Comparison of ENCODE assay signal across 19 cellular contexts in genomic region chr3:186166491-186167288, GRCh38. TPM values are rescaled to one million over a fixed set of nuclear protein-coding genes. Genes with fewer than 3 reads are reported as not detected.
DNase-seq lines count a peak whose midpoint lies in the region; ATAC-seq, FAIRE-seq and TF ChIP-seq lines count a peak whose summit lies in the region.
"Had no signal": no experiment of that assay in that cellular context is flagged by ENCODE, and none has a peak within 500 bp of the region (broad histone marks: within the 10 kb centered on the region; RNA-seq: fewer than 3 reads in every experiment).

No MANE protein-coding gene starts in this region.

- H3K4me3 Mint-ChIP-seq in endodermal cell = no peak overlapping the region

- FAIRE-seq in K562 (lab: Jason Lieb, UNC) = no peak

- 0% methylated on average over 3 of the region's 3 CpGs for WGBS in K562 (ENCODE audit: insufficient coverage, low coverage, missing lambda C conversion rate)
- 76 to 93% methylated on average over 3 of the region's 3 CpGs for WGBS in endodermal cell (ENCODE audit: insufficient coverage in 1 of 2, insufficient read length in 1 of 2), 2 experiments

- H3K27me3 Mint-ChIP-seq in endodermal cell (ENCODE audit: insufficient read depth) = peaks cover 21% of the 10 kb centered on the region

- in situ Hi-C loops in K562 (cut with MboI) = no loop called here

- TF ChIP-seq POLR2A in K562 (conservative IDR thresholded peaks at IDR 0.05) = no peak

- H3K4me3 ChIP-seq in K562 (no peak overlapping the region), endodermal cell (ENCODE audit: low read length) (no peak overlapping the region), dorsolateral prefrontal cortex (no peak overlapping the region)
- H3K4me3 ChIP-seq: PC-9, SJSA1 had no signal

- no peaks in the 10 kb centered on the region for H3K9me1 ChIP-seq in K562 (ENCODE audit: control insufficient read depth, insufficient read depth, low read length)

- H3K27me3 ChIP-seq in K562 (ENCODE audit: control insufficient read depth in 2 of 2, insufficient read depth in 2 of 2, low read length in 2 of 2) (peaks cover 2 to 6% of the 10 kb centered on the region in 2 experiments; a peak in 3 of 5 replicates), endodermal cell (ENCODE audit: control insufficient read depth, insufficient read depth, low read length, poor library complexity, severe bottlenecking) (peaks cover 23% of the 10 kb centered on the region), dorsolateral prefrontal cortex (no peaks in the 10 kb centered on the region)
- H3K27me3 ChIP-seq: SJSA1 had no signal

- H3K27ac ChIP-seq in K562 (ENCODE audit: extremely low read depth, low read depth, low read length) (no peak overlapping the region), endodermal cell (ENCODE audit: low read depth, low read length) (no peak overlapping the region), dorsolateral prefrontal cortex (peak overlapping the region in 22 of 59 donors; percentile 0 to 78 (median 53))
- H3K27ac ChIP-seq: HL-60, PC-9, SJSA1 had no signal

- H3K4me2 ChIP-seq in K562 (ENCODE audit: insufficient read depth, low read length) = no peak overlapping the region
- H3K4me2 ChIP-seq: PC-9 had no signal

- no peak for TF ChIP-seq EP300 in K562 (IDR thresholded peaks at IDR 0.05; ENCODE audit: low read length)

- H3K9me3 ChIP-seq in K562 (replicated peaks; ENCODE audit: control insufficient read depth, insufficient read depth, low read depth, low read length) (no peaks in the 10 kb centered on the region), endodermal cell (ENCODE audit: control insufficient read depth, low read length) (no peaks in the 10 kb centered on the region)
- H3K9me3 ChIP-seq: SJSA1 had no signal

- no TSS peak for BruUV-seq in K562 (replicated peaks; lab: Mats Ljungman, UMichigan)

- no peaks in the 10 kb centered on the region for H3K9me3 Mint-ChIP-seq in endodermal cell

- no peaks in the 10 kb centered on the region for H3K36me3 Mint-ChIP-seq in endodermal cell (ENCODE audit: low read depth)

- H3K4me1 ChIP-seq in K562 (replicated peaks in 1 of 2; ENCODE audit: control insufficient read depth in 2 of 2, insufficient read depth in 2 of 2, low read length in 2 of 2) (no peaks in the 10 kb centered on the region; a peak in 2 of 5 replicates), endodermal cell (ENCODE audit: control insufficient read depth, insufficient read depth, low read length) (no peaks in the 10 kb centered on the region)
- H3K4me1 ChIP-seq: SJSA1 had no signal

- no peaks in the 10 kb centered on the region for H4K20me1 ChIP-seq in K562 (replicated peaks; ENCODE audit: control insufficient read depth, insufficient read depth, low read length)

- H3K9ac ChIP-seq in K562 (ENCODE audit: insufficient read depth in 1 of 2, low read depth in 2 of 2, low read length in 2 of 2) (no peak overlapping the region), endodermal cell (ENCODE audit: extremely low read depth, low read length, poor library complexity, severe bottlenecking) (no peak overlapping the region)

- TF ChIP-seq RAD21 in K562 (CRISPR knock-in tag; conservative IDR thresholded peaks at IDR 0.05 in 1 of 2, IDR thresholded peaks at IDR 0.05 in 1 of 2) = no peak

- POLR2A ChIA-PET in K562 (lab: Yijun Ruan, JAX) = no interaction called here

- TF ChIP-seq CTCF in K562 (IDR thresholded peaks at IDR 0.05 in 2 of 3, conservative IDR thresholded peaks at IDR 0.05 in 1 of 3; ENCODE audit: insufficient read depth in 2 of 3, low read depth in 1 of 3, low read length in 3 of 3) (no peak), endodermal cell (conservative IDR thresholded peaks at IDR 0.05) (no peak), dorsolateral prefrontal cortex (IDR thresholded peaks at IDR 0.05 in 54 of 56, conservative IDR thresholded peaks at IDR 0.05 in 2 of 56; ENCODE audit: low read depth in 1 of 56, partially characterized antibody in 56 of 56) (no peak)

- intact Hi-C loops in K562 (cut with micrococcal nuclease) (no loop called here), dorsolateral prefrontal cortex (cut with DNase I) (no loop called here)

- no peak overlapping the region for H2AFZ ChIP-seq in K562 (ENCODE audit: low read depth, low read length)
- H2AFZ ChIP-seq: PC-9 had no signal

- no peak overlapping the region for H3K27ac Mint-ChIP-seq in endodermal cell

- peak; percentile 65 for DNase-seq in LHCN-M2 (ENCODE audit: low read depth)
- no peak for DNase-seq in K562 (ENCODE audit: extremely low read depth in 1 of 4, low spot score in 3 of 4)
- peak; percentile 75 for DNase-seq in myocyte (ENCODE audit: low read depth)
- no peak for DNase-seq in endodermal cell
- no peak for DNase-seq in NCI-H1048 (lab: John Stamatoyannopoulos, UW)
- DNase-seq in dorsolateral prefrontal cortex = no peak
- DNase-seq: Calu3; DND-41; GOT3; HCEC 1CT; Kasumi-1; NCI-H446; NCI-H82; NK-92 treated with Interleukin-12 subunit alpha and Interleukin-12 subunit beta, amount 100 ng/mL, for 24 hours; PC-9 had no signal

- no peaks in the 10 kb centered on the region for H3K36me3 ChIP-seq in K562 (ENCODE audit: control insufficient read depth, insufficient read depth, low read length)
- H3K36me3 ChIP-seq in endodermal cell (ENCODE audit: control insufficient read depth, insufficient read depth, low read length) = no peaks in the 10 kb centered on the region
- H3K36me3 ChIP-seq: SJSA1 had no signal

- no peaks in the 10 kb centered on the region for H3K4me1 Mint-ChIP-seq in endodermal cell

- no peaks in the 10 kb centered on the region for H3K79me2 ChIP-seq in K562 (ENCODE audit: control insufficient read depth, insufficient read depth, low read length)

- CTCF ChIA-PET in K562 (lab: Yijun Ruan, JAX; ENCODE audit: low intra/inter-chr PET ratio) = no interaction called here

- no peak; the same call in 2 of the 3 replicates for ATAC-seq in K562
- no peak for ATAC-seq in GM19023 (IDR thresholded peaks at IDR 0.05; ENCODE audit: unreplicated experiment)
- ATAC-seq: Right ventricle myocardium inferior had no signal

TF ChIP-seq in K562, 482 proteins besides CTCF, POLR2A, EP300 and RAD21 (continues in another document):
- peak; percentile 21; the same call in 1 of the 2 replicates for TF ChIP-seq SMARCA5 (IDR thresholded peaks at IDR 0.05)
- TF ChIP-seq CREB5 (CRISPR knock-in tag; IDR thresholded peaks at IDR 0.05) = no peak
- 0 out of 2 replicates have a peak, but pooled peaks have one; percentile 12 for TF ChIP-seq EHMT2 (IDR thresholded peaks at IDR 0.05)
- 0 out of 2 replicates have a peak, but pooled peaks have one; percentile 11 for TF ChIP-seq ELF4 (CRISPR knock-in tag; IDR thresholded peaks at IDR 0.05)
- no peak for TF ChIP-seq PTRF (tag; IDR thresholded peaks at IDR 0.05)
- no peak for TF ChIP-seq SAP30 (IDR thresholded peaks at IDR 0.05; ENCODE audit: borderline replicate concordance, insufficient read depth, low read depth, low read length, poor library complexity, severe bottlenecking)
- TF ChIP-seq TEAD4 (IDR thresholded peaks at IDR 0.05; ENCODE audit: low read length) = peak; percentile 17; the same call in 1 of the 2 replicates
- no peak for TF ChIP-seq TEAD4 (CRISPR knock-in tag; IDR thresholded peaks at IDR 0.05; ENCODE audit: borderline replicate concordance)
- no peak for TF ChIP-seq ZC3H4 (CRISPR knock-in tag; IDR thresholded peaks at IDR 0.05; ENCODE audit: borderline replicate concordance)
- no peak for TF ChIP-seq SRSF9 (IDR thresholded peaks at IDR 0.05; ENCODE audit: borderline replicate concordance, low read depth, low read length)

RNA-seq across cellular contexts. Expression of gene ETV5, which starts 57.8 kb away (rescaled TPM):
- total RNA-seq in LHCN-M2 (2014; rRNA removed) (48.5 and 57.0 TPM in 2 replicates), K562 (2014; rRNA removed) (18.4 and 18.8 TPM in 2 replicates), K562 (2014; rRNA removed; fragmentation: Illumina TruSeq; extraction: Trizol) (18.2 and 23.6 TPM in 2 replicates), K562 (2015; rRNA removed; fragmentation: Illumina TruSeq; extraction: Trizol) (9.6 and 9.8 TPM in 2 replicates), K562 (2021) (22.2 and 25.9 TPM in 2 replicates), myocyte (59.9 and 131 TPM in 2 replicates), endodermal cell (10 to 100 TPM; 56.4 to 84.1 TPM), dorsolateral prefrontal cortex (10 to 100 TPM; 21.0 to 97.9 (median 44.5) TPM)
- 25.1 TPM for polyA plus RNA-seq in LHCN-M2 (2012)
- total RNA-seq in K562 (2011; cell fraction: chromatin; rRNA removed; ENCODE audit: low replicate concordance) = 33.1 and 48.0 TPM in 2 replicates
- total RNA-seq in K562 (2011; cell fraction: nucleolus; rRNA removed) = 14.3 and 15.1 TPM in 2 replicates
- 24.0 and 42.4 TPM in 2 replicates for total RNA-seq in K562 (2011; cell fraction: nucleoplasm; rRNA removed)
- polyA plus RNA-seq in K562 (2011; rRNA removed) (9.4 and 18.0 TPM in 2 replicates), K562 (2014; fragmentation: Illumina TruSeq; extraction: Trizol) (14.5 and 16.1 TPM in 2 replicates), K562 (2014; fragmentation: Nextera tagmentation; extraction: Ambion mirVana) (10 to 100 TPM in 1 of 2 experiments, 1 to 10 TPM in 1; 9.2 to 12.6 TPM), K562 (2014; rRNA removed) (13.7 and 15.9 TPM in 2 replicates)
- polyA plus RNA-seq in K562 (2011; cell fraction: cytosol; rRNA removed) = 10.5 and 11.5 TPM in 2 replicates
- polyA plus RNA-seq in K562 (2011; cell fraction: nucleus; rRNA removed) = 10.1 and 12.7 TPM in 2 replicates
- polyA plus RNA-seq in K562 (2012) = 16.9 and 20.9 TPM in 2 replicates
- polyA minus RNA-seq in K562 (2011; rRNA and poly(A)+ RNA removed) = 12.8 and 21.7 TPM in 2 replicates
- 13.2 and 16.8 TPM in 2 replicates for polyA minus RNA-seq in K562 (2011; cell fraction: cytosol; rRNA and poly(A)+ RNA removed)
- 10.9 and 11.0 TPM in 2 replicates for polyA minus RNA-seq in K562 (2011; cell fraction: nucleus; rRNA and poly(A)+ RNA removed)
- polyA plus RNA-seq in myocyte (2012) = 46.3 TPM
- polyA plus RNA-seq in endodermal cell (2013, experiment 1 of 2) = 35.3 TPM
- polyA plus RNA-seq in endodermal cell (2013, experiment 2 of 2) = 36.0 TPM

Comparison
In these comparisons a context has a peak if more than half of its experiments do, and no peak if none do; other contexts are left out.
1. DNase-seq: peak in LHCN-M2 (single experiment) and myocyte (single experiment); none in K562 (0 of 4), endodermal cell (single experiment), NCI-H1048 (single experiment) and dorsolateral prefrontal cortex (0 of 10).